Comparison of ENCODE assay signal across 8 cellular contexts in genomic region chr4:76948441-76949292, GRCh38. TPM values are rescaled to one million over a fixed set of nuclear protein-coding genes. Genes with fewer than 3 reads are reported as not detected.
DNase-seq lines count a peak whose midpoint lies in the region; ATAC-seq lines count a peak whose summit lies in the region.

No MANE protein-coding gene starts in this region.

- POLR2A ChIA-PET in activated CD8-positive, alpha-beta T cell treated with anti-CD3 and anti-CD28 coated beads, Interleukin-2, amount 10 ng/mL, durations not matched to agents 7 days and 5 days (lab: Charles Lee) = interaction anchor here (1.0 to 1.5 kb wide), 5 partner anchors 34 to 84 kb away, joined by 3 to 6 read pairs (median 4); no protein-coding TSS in a partner anchor

- H3K27me3 Mint-ChIP-seq in activated CD8-positive, alpha-beta T cell treated with anti-CD3 and anti-CD28 coated beads, Interleukin-2, amount 10 ng/mL, durations not matched to agents 7 days and 5 days (ENCODE audit: low read depth) = no peaks in the 10 kb centered on the region

- DNase-seq in AG08395 (ENCODE audit: low spot score) (peak; percentile 81), NCI-H526 (lab: John Stamatoyannopoulos, UW) (peak; percentile 61 to 74), medulla oblongata (ENCODE audit: extremely low spot score) (peak; percentile 72)
- DNase-seq in activated CD8-positive, alpha-beta T cell treated with anti-CD3 and anti-CD28 coated beads, Interleukin-2, amount 10 ng/mL, durations not matched to agents 7 days and 5 days = peak; percentile 78
- peak; percentile 57 for DNase-seq in effector CD4-positive, alpha-beta T cell
- DNase-seq in stimulated activated CD8-positive, alpha-beta memory T cell treated with anti-CD3 and anti-CD28 coated beads, Interleukin-15, amount 100 ng/mL, for 4 hours (ENCODE audit: low read depth in 2 of 2) = peak; percentile 42 to 56

- CTCF ChIA-PET in activated CD8-positive, alpha-beta T cell treated with anti-CD3 and anti-CD28 coated beads, Interleukin-2, amount 10 ng/mL, durations not matched to agents 7 days and 5 days (lab: Charles Lee) = interaction anchor here (0.8 kb wide), 1 partner anchor 47 kb away, joined by 3 read pairs; no protein-coding TSS in a partner anchor

- H3K4me1 Mint-ChIP-seq in activated CD8-positive, alpha-beta T cell treated with anti-CD3 and anti-CD28 coated beads, Interleukin-2, amount 10 ng/mL, durations not matched to agents 7 days and 5 days (ENCODE audit: low read depth) = peaks cover 18% of the 10 kb centered on the region

- no peaks in the 10 kb centered on the region for H3K9me3 Mint-ChIP-seq in activated CD8-positive, alpha-beta T cell treated with anti-CD3 and anti-CD28 coated beads, Interleukin-2, amount 10 ng/mL, durations not matched to agents 7 days and 5 days (ENCODE audit: insufficient read depth)

- peaks cover 7% of the 10 kb centered on the region for H3K36me3 Mint-ChIP-seq in activated CD8-positive, alpha-beta T cell treated with anti-CD3 and anti-CD28 coated beads, Interleukin-2, amount 10 ng/mL, durations not matched to agents 7 days and 5 days (ENCODE audit: low read depth)

- peak overlapping the region; percentile 71 for H3K27ac Mint-ChIP-seq in activated CD8-positive, alpha-beta T cell treated with anti-CD3 and anti-CD28 coated beads, Interleukin-2, amount 10 ng/mL, durations not matched to agents 7 days and 5 days

- peak overlapping the region; percentile 84 for H3K4me3 Mint-ChIP-seq in activated CD8-positive, alpha-beta T cell treated with anti-CD3 and anti-CD28 coated beads, Interleukin-2, amount 10 ng/mL, durations not matched to agents 7 days and 5 days

- ATAC-seq in GM18868 (IDR thresholded peaks at IDR 0.05; ENCODE audit: unreplicated experiment) = peak; percentile 51
- ATAC-seq in HG03095 (IDR thresholded peaks at IDR 0.05; ENCODE audit: unreplicated experiment) = peak; percentile 38
- ATAC-seq in activated CD8-positive, alpha-beta T cell treated with anti-CD3 and anti-CD28 coated beads, Interleukin-2, amount 10 ng/mL, durations not matched to agents 7 days and 5 days = peak; percentile 55

RNA-seq across cellular contexts. Expression of gene SEPTIN11, which starts 0.9 kb away (rescaled TPM):
- total RNA-seq in activated CD8-positive, alpha-beta T cell treated with anti-CD3 and anti-CD28 coated beads, Interleukin-2, amount 10 ng/mL, durations not matched to agents 7 days and 5 days = 10 to 100 TPM; 67.0 to 77.4 TPM

RNA-seq across cellular contexts. Expression of gene SOWAHB, which starts 50.7 kb away (rescaled TPM):
- not detected for total RNA-seq in activated CD8-positive, alpha-beta T cell treated with anti-CD3 and anti-CD28 coated beads, Interleukin-2, amount 10 ng/mL, durations not matched to agents 7 days and 5 days

Comparison
In these comparisons a context has a peak if more than half of its experiments do, and no peak if none do; other contexts are left out.
1. Peak in every context shown above with its lines: DNase-seq and ATAC-seq.